In genomic region chr2:3405308-3405707, GRCh38 we compare ENCODE assay signal across 20 cellular contexts.
"Had no signal": no experiment of that assay in that cellular context is flagged by ENCODE, and none has a peak within 500 bp of the region (broad histone marks: within the 10 kb centered on the region; RNA-seq: fewer than 3 reads in every experiment).

No MANE protein-coding gene starts in this region.

- H3K27ac ChIP-seq: colonic mucosa, hepatocyte, tibial nerve had no signal

- H3K9me3 Mint-ChIP-seq: activated B cell treated with CpG ODN at 0.5 μM for 24 hours; activated naive CD8-positive, alpha-beta T cell treated with anti-CD3 and anti-CD28 coated beads, Interleukin-2, amount 10 ng/mL, durations not matched to agents 7 days and 5 days; effector memory CD8-positive, alpha-beta T cell; immature natural killer cell; natural killer cell; stimulated activated naive CD8-positive, alpha-beta T cell treated with anti-CD3 and anti-CD28 coated beads, Interleukin-15, amount 100 ng/mL, for 72 hours; T-helper 1 cell treated with Interleukin-12 subunit alpha and Interleukin-12 subunit beta and Interleukin-4 antibody, amounts not matched to agents 30 μg/mL and 1 μg/mL, for 36 hours had no signal

- ATAC-seq: activated CD4-positive, alpha-beta T cell treated with anti-CD3 and anti-CD28 coated beads for 36 hours; effector memory CD8-positive, alpha-beta T cell; natural killer cell; stimulated activated naive CD8-positive, alpha-beta T cell treated with anti-CD3 and anti-CD28 coated beads, Interleukin-15, amount 100 ng/mL, for 72 hours had no signal

- H3K27me3 Mint-ChIP-seq: activated B cell treated with CpG ODN at 0.5 μM for 24 hours; activated CD4-positive, alpha-beta T cell treated with anti-CD3 and anti-CD28 coated beads for 36 hours; activated naive CD8-positive, alpha-beta T cell treated with anti-CD3 and anti-CD28 coated beads, Interleukin-2, amount 10 ng/mL, durations not matched to agents 7 days and 5 days; effector memory CD8-positive, alpha-beta T cell; stimulated activated naive CD8-positive, alpha-beta T cell treated with anti-CD3 and anti-CD28 coated beads, Interleukin-15, amount 100 ng/mL, for 72 hours had no signal

- H3K4me3 ChIP-seq: colonic mucosa, dorsolateral prefrontal cortex, hepatocyte, prostate gland, tibial nerve had no signal

- H3K27ac Mint-ChIP-seq: activated B cell treated with CpG ODN at 0.5 μM for 24 hours; activated naive CD8-positive, alpha-beta T cell treated with anti-CD3 and anti-CD28 coated beads, Interleukin-2, amount 10 ng/mL, durations not matched to agents 7 days and 5 days had no signal

- H3K36me3 Mint-ChIP-seq: natural killer cell had no signal

- H3K36me3 ChIP-seq: prostate gland had no signal

- H3K27me3 ChIP-seq: colonic mucosa, dorsolateral prefrontal cortex, hepatocyte, tibial nerve had no signal

- DNase-seq: activated B cell treated with CpG ODN at 0.5 μM for 24 hours; activated CD4-positive, alpha-beta T cell treated with anti-CD3 and anti-CD28 coated beads for 36 hours; activated CD4-positive, alpha-beta T cell treated with anti-CD3 and anti-CD28 coated beads, Interleukin-2, amount 50 U/mL, for 48 hours; activated CD8-positive, alpha-beta memory T cell treated with anti-CD3 and anti-CD28 coated beads, Interleukin-2, amount 50 U/mL, for 48 hours; activated naive CD4-positive, alpha-beta T cell treated with Interleukin-2 at 50 U/mL for 16 hours; activated naive CD8-positive, alpha-beta T cell treated with anti-CD3 and anti-CD28 coated beads, Interleukin-2, amount 10 ng/mL, durations not matched to agents 7 days and 5 days; activated T-cell treated with anti-CD3 and anti-CD28 coated beads, Interleukin-2, amount 50 U/mL, for 48 hours; amygdala; colonic mucosa; dorsolateral prefrontal cortex; effector memory CD8-positive, alpha-beta T cell; foreskin fibroblast; immature natural killer cell; midbrain; natural killer cell; stimulated activated naive CD8-positive, alpha-beta T cell treated with anti-CD3 and anti-CD28 coated beads, Interleukin-15, amount 100 ng/mL, for 72 hours had no signal

- H3K9me3 ChIP-seq: colonic mucosa, prostate gland, tibial nerve had no signal

- H3K4me3 Mint-ChIP-seq: activated B cell treated with CpG ODN at 0.5 μM for 24 hours; activated CD4-positive, alpha-beta T cell treated with anti-CD3 and anti-CD28 coated beads for 36 hours; activated naive CD8-positive, alpha-beta T cell treated with anti-CD3 and anti-CD28 coated beads, Interleukin-2, amount 10 ng/mL, durations not matched to agents 7 days and 5 days; effector memory CD8-positive, alpha-beta T cell; immature natural killer cell; natural killer cell; stimulated activated naive CD8-positive, alpha-beta T cell treated with anti-CD3 and anti-CD28 coated beads, Interleukin-15, amount 100 ng/mL, for 72 hours; T-helper 1 cell treated with Interleukin-12 subunit alpha and Interleukin-12 subunit beta and Interleukin-4 antibody, amounts not matched to agents 30 μg/mL and 1 μg/mL, for 36 hours had no signal

- H3K4me1 ChIP-seq: colonic mucosa had no signal
